ENCODE assay signal across 21 cellular contexts in genomic region chr7:137469191-137469811, GRCh38.
A peak's percentile ranks its signal among the peaks of the same experiment; 100 is the strongest.
DNase-seq lines count a peak whose midpoint lies in the region; ATAC-seq and TF ChIP-seq lines count a peak whose summit lies in the region.
"Had no signal": no experiment of that assay in that cellular context is flagged by ENCODE, and none has a peak within 500 bp of the region (broad histone marks: within the 10 kb centered on the region; RNA-seq: fewer than 3 reads in every experiment).

No MANE protein-coding gene starts in this region.

- H3K4me3 Mint-ChIP-seq in WTC11: no peak overlapping the region
- H3K4me3 Mint-ChIP-seq: B cell, CD14-positive monocyte, IgD-negative memory B cell had no signal

- TF ChIP-seq CTCF in WTC11 (IDR thresholded peaks at IDR 0.05): no peak

- DNase-seq in left cardiac atrium (peak; percentile 28), Right ventricle myocardium inferior (ENCODE audit: missing footprints) (no peak), WTC11 (ENCODE audit: low spot score) (no peak), glomerular endothelial cell (ENCODE audit: extremely low read depth, low read depth, low spot score) (peak; percentile 72), aorta (no peak), T-helper 1 cell (no peak)
- DNase-seq: EL, GF-D8, MV-4-11, NCI-H1417, NCI-H187, NCI-H446, NCI-H69, PC-9, RPMI8226, SHP77 treated with DMSO at 0.1 percent for 48 hours had no signal

- 83 to 84% methylated on average over 5 of the region's 5 CpGs for WGBS in aorta, 2 donors

- CTCF ChIA-PET in WTC11 (lab: Charles Lee): no interaction called here

- H3K4me1 Mint-ChIP-seq in WTC11: 0 out of 2 replicates have a peak, but pooled peaks cover 5% of the 10 kb centered on the region
- H3K4me1 Mint-ChIP-seq: B cell, CD14-positive monocyte, IgD-negative memory B cell had no signal

- no peak overlapping the region for H3K27ac ChIP-seq in aorta (ENCODE audit: low read depth in 1 of 2, low read length in 2 of 2)
- H3K27ac ChIP-seq: PC-9, SK-N-MC had no signal

- no peaks in the 10 kb centered on the region for H3K27me3 ChIP-seq in aorta (ENCODE audit: control insufficient read depth in 1 of 2, insufficient read depth in 2 of 2, low read length in 1 of 2)

- H3K27me3 Mint-ChIP-seq in WTC11 (ENCODE audit: low read depth): no peaks in the 10 kb centered on the region
- H3K27me3 Mint-ChIP-seq: B cell, IgD-negative memory B cell had no signal

- H3K9me3 ChIP-seq in aorta (ENCODE audit: control insufficient read depth, low read length): no peaks in the 10 kb centered on the region

- intact Hi-C loops in left cardiac atrium (cut with DNase I): no loop called here
- intact Hi-C loops in Right ventricle myocardium inferior (cut with DNase I): no loop called here
- intact Hi-C loops in aorta (cut with DNase I): loop anchor here in 1 of 2 donors (10.0 kb wide), 1 partner anchor 126 kb away; no protein-coding TSS in a partner anchor

- H3K9me3 Mint-ChIP-seq in WTC11: no peaks in the 10 kb centered on the region
- H3K9me3 Mint-ChIP-seq: CD14-positive monocyte had no signal

- no peak overlapping the region for H3K4me3 ChIP-seq in aorta (ENCODE audit: low read length in 2 of 2)
- H3K4me3 ChIP-seq: PC-9, SK-N-MC had no signal

- H3K36me3 Mint-ChIP-seq in WTC11: no peaks in the 10 kb centered on the region
- H3K36me3 Mint-ChIP-seq: CD14-positive monocyte had no signal

- ATAC-seq in left cardiac atrium (peak; percentile 34 to 66), Right ventricle myocardium inferior (no peak), WTC11 (peak; percentile 75; the same call in 1 of the 2 replicates), aorta (ENCODE audit: low FRiP score) (peak; percentile 41), GM19324 (IDR thresholded peaks at IDR 0.05; ENCODE audit: low FRiP score, unreplicated experiment) (no peak)

- no peaks in the 10 kb centered on the region for H3K4me1 ChIP-seq in aorta (ENCODE audit: control insufficient read depth in 1 of 2, insufficient read depth in 2 of 2, low read length in 2 of 2)

- POLR2A ChIA-PET in WTC11 (lab: Charles Lee): no interaction called here

- no peak overlapping the region for H3K27ac Mint-ChIP-seq in WTC11
- H3K27ac Mint-ChIP-seq: B cell, CD14-positive monocyte, IgD-negative memory B cell had no signal

- H3K36me3 ChIP-seq in aorta (ENCODE audit: control insufficient read depth in 1 of 2, insufficient read depth in 2 of 2, low read length in 1 of 2): no peaks in the 10 kb centered on the region

TF ChIP-seq in WTC11, 78 proteins besides CTCF, POLR2A, EP300 and RAD21 (continues in another document):
- TF ChIP-seq ZNF416 (CRISPR knock-in tag; IDR thresholded peaks at IDR 0.05): no peak
- TF ChIP-seq USF2 (CRISPR knock-in tag; IDR thresholded peaks at IDR 0.05): no peak
- TF ChIP-seq ZNF423 (CRISPR knock-in tag; IDR thresholded peaks at IDR 0.05): no peak
- no peak for TF ChIP-seq PRRX2 (CRISPR knock-in tag; IDR thresholded peaks at IDR 0.05)
- TF ChIP-seq ZNF425 (CRISPR knock-in tag; conservative IDR thresholded peaks at IDR 0.05): no peak
- no peak for TF ChIP-seq NR3C1 (CRISPR knock-in tag; conservative IDR thresholded peaks at IDR 0.05; ENCODE audit: low read depth)
- no peak for TF ChIP-seq TEAD1 (CRISPR knock-in tag; IDR thresholded peaks at IDR 0.05)
- no peak for TF ChIP-seq NFE2L1 (CRISPR knock-in tag; IDR thresholded peaks at IDR 0.05)
- no peak for TF ChIP-seq STAT6 (CRISPR knock-in tag; conservative IDR thresholded peaks at IDR 0.05; ENCODE audit: low read depth)
- TF ChIP-seq ZNF317 (CRISPR knock-in tag; IDR thresholded peaks at IDR 0.05; ENCODE audit: borderline replicate concordance, low read depth): no peak
- TF ChIP-seq ZNF281 (CRISPR knock-in tag; IDR thresholded peaks at IDR 0.05): no peak

Comparison
In these comparisons a context has a peak if more than half of its experiments do, and no peak if none do; other contexts are left out.
1. ATAC-seq: peak in left cardiac atrium (2 of 2), WTC11 (single experiment) and aorta (single experiment); none in Right ventricle myocardium inferior (single experiment) and GM19324 (single experiment).
2. DNase-seq: peak in left cardiac atrium (single experiment) and glomerular endothelial cell (single experiment); none in Right ventricle myocardium inferior (single experiment), WTC11 (single experiment), aorta (0 of 2) and T-helper 1 cell (0 of 5).